Comparison of ENCODE assay signal across 1 cellular context in genomic region chr22:42443240-42444059, GRCh38.
TF ChIP-seq lines count a peak whose summit lies in the region.

No MANE protein-coding gene starts in this region.

TF ChIP-seq in GM12878, 131 proteins besides CTCF, POLR2A, EP300 and RAD21 (continued from another document):
- TF ChIP-seq USF2 (IDR thresholded peaks at IDR 0.05; ENCODE audit: borderline replicate concordance, low read depth, low read length) (no peak), ZNF687 (IDR thresholded peaks at IDR 0.05) (peak; percentile 99), NBN (IDR thresholded peaks at IDR 0.05) (no peak), NR2F1 (conservative IDR thresholded peaks at IDR 0.05) (no peak), GABPA (IDR thresholded peaks at IDR 0.05; ENCODE audit: low read depth) (no peak), FOXM1 (IDR thresholded peaks at IDR 0.05; ENCODE audit: low read depth, low read length) (no peak), ZBTB4 (CRISPR knock-in tag; IDR thresholded peaks at IDR 0.05) (peak; percentile 88), POLR2AphosphoS2 (IDR thresholded peaks at IDR 0.05; ENCODE audit: low read depth, low read length) (no peak), NR2C1 (IDR thresholded peaks at IDR 0.05) (0 out of 2 replicates have a peak, but pooled peaks have one; percentile 21)
